Comparison of ENCODE assay signal across 16 cellular contexts in genomic region chr4:39103291-39103690, GRCh38. TPM values are rescaled to one million over a fixed set of nuclear protein-coding genes. Genes with fewer than 3 reads are reported as not detected.
DNase-seq lines count a peak whose midpoint lies in the region; ATAC-seq and TF ChIP-seq lines count a peak whose summit lies in the region.
"Had no signal": no experiment of that assay in that cellular context is flagged by ENCODE, and none has a peak within 500 bp of the region (broad histone marks: within the 10 kb centered on the region; RNA-seq: fewer than 3 reads in every experiment).

No MANE protein-coding gene starts in this region.

- intact Hi-C loops in right cardiac atrium (cut with DNase I): no loop called here
- intact Hi-C loops in CD8-positive, alpha-beta T cell (cut with DNase I, micrococcal nuclease): no loop called here

- CTCF ChIA-PET in CD8-positive, alpha-beta T cell (lab: Charles Lee): no interaction called here

- no peak for ATAC-seq in right cardiac atrium
- no peak for ATAC-seq in activated T-helper 17 cell treated with anti-CD3 and anti-CD28 coated beads, Interleukin-2, amount 50 U/mL, for 72 hours (replicated peaks)
- no peak for ATAC-seq in CD8-positive, alpha-beta T cell
- ATAC-seq: T-helper 17 cell had no signal

- TF ChIP-seq CTCF in cardiac muscle cell (IDR thresholded peaks at IDR 0.05; ENCODE audit: low read depth, low read length): peak; percentile 2
- TF ChIP-seq CTCF in OCI-LY3 (IDR thresholded peaks at IDR 0.05; ENCODE audit: low read depth, low read length): peak; percentile 15; the same call in 1 of the 2 replicates
- TF ChIP-seq CTCF in osteocyte (IDR thresholded peaks at IDR 0.05): no peak
- TF ChIP-seq CTCF in CD8-positive, alpha-beta T cell (IDR thresholded peaks at IDR 0.05): no peak

- no peak overlapping the region for H2AFZ ChIP-seq in OCI-LY3 (ENCODE audit: low read depth, low read length)

- H3K27ac ChIP-seq in cardiac muscle cell (no peak overlapping the region), right cardiac atrium (ENCODE audit: low read length) (no peak overlapping the region), OCI-LY3 (ENCODE audit: low read length) (no peak overlapping the region)
- H3K27ac ChIP-seq in CD8-positive, alpha-beta T cell (ENCODE audit: low read depth, low read length): no peak overlapping the region

- peaks cover 3% of the 10 kb centered on the region for H3K36me3 ChIP-seq in cardiac muscle cell
- peaks cover 8% of the 10 kb centered on the region for H3K36me3 ChIP-seq in OCI-LY3 (replicated peaks; ENCODE audit: low read depth, low read length)
- no peaks in the 10 kb centered on the region for H3K36me3 ChIP-seq in CD8-positive, alpha-beta T cell (ENCODE audit: insufficient read depth, low read length)

- H3K9me3 ChIP-seq in cardiac muscle cell (ENCODE audit: low read depth): no peaks in the 10 kb centered on the region
- no peaks in the 10 kb centered on the region for H3K9me3 ChIP-seq in right cardiac atrium (ENCODE audit: control insufficient read depth, low read length)
- no peaks in the 10 kb centered on the region for H3K9me3 ChIP-seq in OCI-LY3 (ENCODE audit: insufficient read depth, low read length)
- H3K9me3 ChIP-seq in CD8-positive, alpha-beta T cell (ENCODE audit: low read length): no peaks in the 10 kb centered on the region

- no peak overlapping the region for H3K4me3 ChIP-seq in cardiac muscle cell
- H3K4me3 ChIP-seq in right cardiac atrium (ENCODE audit: low read length): no peak overlapping the region
- H3K4me3 ChIP-seq in OCI-LY3 (ENCODE audit: low read length): no peak overlapping the region
- H3K4me3 ChIP-seq in CD8-positive, alpha-beta T cell (ENCODE audit: low read depth, low read length): no peak overlapping the region

- H3K9me3 Mint-ChIP-seq in activated T-helper 17 cell treated with anti-CD3 and anti-CD28 coated beads, Interleukin-2, amount 50 U/mL, for 72 hours: no peaks in the 10 kb centered on the region
- H3K9me3 Mint-ChIP-seq in osteocyte (ENCODE audit: unreplicated experiment): peaks cover 7% of the 10 kb centered on the region
- H3K9me3 Mint-ChIP-seq in CD8-positive, alpha-beta T cell: peaks cover 3% of the 10 kb centered on the region
- H3K9me3 Mint-ChIP-seq: HFFc6 had no signal

- no peaks in the 10 kb centered on the region for H3K4me1 Mint-ChIP-seq in activated T-helper 17 cell treated with anti-CD3 and anti-CD28 coated beads, Interleukin-2, amount 50 U/mL, for 72 hours
- H3K4me1 Mint-ChIP-seq in osteocyte (ENCODE audit: unreplicated experiment): peaks cover 13% of the 10 kb centered on the region
- H3K4me1 Mint-ChIP-seq in CD8-positive, alpha-beta T cell (ENCODE audit: low read depth): no peaks in the 10 kb centered on the region

- no peak overlapping the region for H3K9ac ChIP-seq in OCI-LY3 (ENCODE audit: low read length)

- no peak overlapping the region for H3K4me3 Mint-ChIP-seq in activated T-helper 17 cell treated with anti-CD3 and anti-CD28 coated beads, Interleukin-2, amount 50 U/mL, for 72 hours
- H3K4me3 Mint-ChIP-seq in osteocyte (ENCODE audit: unreplicated experiment): no peak overlapping the region
- no peak overlapping the region for H3K4me3 Mint-ChIP-seq in CD8-positive, alpha-beta T cell
- H3K4me3 Mint-ChIP-seq: HFFc6, T-helper 17 cell had no signal

- POLR2A ChIA-PET in CD8-positive, alpha-beta T cell (lab: Charles Lee): no interaction called here

- DNase-seq in cardiac muscle cell (ENCODE audit: low read depth in 1 of 2, low spot score in 1 of 2): peak in 1 of 2 donors; percentile 3
- no peak for DNase-seq in right cardiac atrium
- no peak for DNase-seq in osteocyte (ENCODE audit: extremely low spot score, unreplicated experiment)
- DNase-seq in CD8-positive, alpha-beta T cell: no peak
- no peak for DNase-seq in NCI-H1694 treated with DMSO at 0.1 percent for 48 hours (lab: John Stamatoyannopoulos, UW)
- DNase-seq in stimulated activated CD4-positive, alpha-beta T cell treated with anti-CD3 and anti-CD28 coated beads, Interleukin-4, amount 100 ng/mL, for 4 hours: no peak
- DNase-seq: C1 segment of cervical spinal cord, HFFc6, NCI-H1092 treated with DMSO at 0.1 percent for 48 hours, NCI-H1930, NCI-H2171 treated with DMSO at 0.1 percent for 48 hours, NCI-H510A, Right ventricle myocardium superior, T-helper 17 cell had no signal

- 96% methylated on average over 6 of the region's 6 CpGs for WGBS in right cardiac atrium

- H3K27me3 ChIP-seq in cardiac muscle cell: no peaks in the 10 kb centered on the region
- H3K27me3 ChIP-seq in right cardiac atrium (ENCODE audit: control insufficient read depth, insufficient read depth): no peaks in the 10 kb centered on the region
- no peaks in the 10 kb centered on the region for H3K27me3 ChIP-seq in OCI-LY3 (ENCODE audit: low read depth, low read length)
- H3K27me3 ChIP-seq in CD8-positive, alpha-beta T cell (ENCODE audit: insufficient read depth, low read length): no peaks in the 10 kb centered on the region

- no peaks in the 10 kb centered on the region for H3K27me3 Mint-ChIP-seq in activated T-helper 17 cell treated with anti-CD3 and anti-CD28 coated beads, Interleukin-2, amount 50 U/mL, for 72 hours
- H3K27me3 Mint-ChIP-seq in osteocyte (ENCODE audit: unreplicated experiment): no peaks in the 10 kb centered on the region
- no peaks in the 10 kb centered on the region for H3K27me3 Mint-ChIP-seq in CD8-positive, alpha-beta T cell (ENCODE audit: low read depth)
- H3K27me3 Mint-ChIP-seq: T-helper 17 cell had no signal

- peaks cover 78% of the 10 kb centered on the region for H3K36me3 Mint-ChIP-seq in activated T-helper 17 cell treated with anti-CD3 and anti-CD28 coated beads, Interleukin-2, amount 50 U/mL, for 72 hours (ENCODE audit: low read depth)
- peaks cover 35% of the 10 kb centered on the region for H3K36me3 Mint-ChIP-seq in osteocyte (ENCODE audit: unreplicated experiment)
- H3K36me3 Mint-ChIP-seq in CD8-positive, alpha-beta T cell: peaks cover 43% of the 10 kb centered on the region

- no peaks in the 10 kb centered on the region for H3K79me2 ChIP-seq in OCI-LY3 (ENCODE audit: low read length)

- no peak overlapping the region for H3K4me2 ChIP-seq in OCI-LY3 (ENCODE audit: low read length)

- H4K20me1 ChIP-seq in OCI-LY3 (ENCODE audit: insufficient read depth, low read length): no peaks in the 10 kb centered on the region

- H3K4me1 ChIP-seq in cardiac muscle cell (ENCODE audit: low read depth) (no peaks in the 10 kb centered on the region), right cardiac atrium (ENCODE audit: control insufficient read depth, insufficient read depth, low read length) (no peaks in the 10 kb centered on the region), OCI-LY3 (ENCODE audit: low read length) (no peaks in the 10 kb centered on the region)
- H3K4me1 ChIP-seq in CD8-positive, alpha-beta T cell (ENCODE audit: insufficient read depth, low read length): no peaks in the 10 kb centered on the region

- peak overlapping the region; percentile 9 for H3K27ac Mint-ChIP-seq in activated T-helper 17 cell treated with anti-CD3 and anti-CD28 coated beads, Interleukin-2, amount 50 U/mL, for 72 hours
- peak overlapping the region; percentile 29 for H3K27ac Mint-ChIP-seq in osteocyte (ENCODE audit: unreplicated experiment)
- H3K27ac Mint-ChIP-seq in CD8-positive, alpha-beta T cell: no peak overlapping the region
- H3K27ac Mint-ChIP-seq: HFFc6 had no signal

RNA-seq across cellular contexts. Expression of gene KLHL5, which starts 41.3 kb away (rescaled TPM):
- total RNA-seq in cardiac muscle cell (17.3 and 27.7 TPM in 2 replicates), right cardiac atrium (10 to 100 TPM; 11.2 to 17.0 (median 15.6) TPM), osteocyte (128 and 145 TPM in 2 replicates)
- polyA plus RNA-seq in cardiac muscle cell (20.7 and 27.4 TPM in 2 replicates), right cardiac atrium (5.8 TPM)
- total RNA-seq in activated T-helper 17 cell treated with anti-CD3 and anti-CD28 coated beads, Interleukin-2, amount 50 U/mL, for 72 hours: 10 to 100 TPM; 19.4 to 28.1 TPM
- 10 to 100 TPM; 11.8 to 13.2 TPM for total RNA-seq in CD8-positive, alpha-beta T cell

Comparison
In these comparisons a context has a peak if more than half of its experiments do, and no peak if none do; other contexts are left out.
1. CTCF ChIP-seq: peak in cardiac muscle cell (single experiment) and OCI-LY3 (single experiment); none in osteocyte (single experiment) and CD8-positive, alpha-beta T cell (single experiment).